ENCODE assay signal across 18 cellular contexts in the genomic region with DNA sequence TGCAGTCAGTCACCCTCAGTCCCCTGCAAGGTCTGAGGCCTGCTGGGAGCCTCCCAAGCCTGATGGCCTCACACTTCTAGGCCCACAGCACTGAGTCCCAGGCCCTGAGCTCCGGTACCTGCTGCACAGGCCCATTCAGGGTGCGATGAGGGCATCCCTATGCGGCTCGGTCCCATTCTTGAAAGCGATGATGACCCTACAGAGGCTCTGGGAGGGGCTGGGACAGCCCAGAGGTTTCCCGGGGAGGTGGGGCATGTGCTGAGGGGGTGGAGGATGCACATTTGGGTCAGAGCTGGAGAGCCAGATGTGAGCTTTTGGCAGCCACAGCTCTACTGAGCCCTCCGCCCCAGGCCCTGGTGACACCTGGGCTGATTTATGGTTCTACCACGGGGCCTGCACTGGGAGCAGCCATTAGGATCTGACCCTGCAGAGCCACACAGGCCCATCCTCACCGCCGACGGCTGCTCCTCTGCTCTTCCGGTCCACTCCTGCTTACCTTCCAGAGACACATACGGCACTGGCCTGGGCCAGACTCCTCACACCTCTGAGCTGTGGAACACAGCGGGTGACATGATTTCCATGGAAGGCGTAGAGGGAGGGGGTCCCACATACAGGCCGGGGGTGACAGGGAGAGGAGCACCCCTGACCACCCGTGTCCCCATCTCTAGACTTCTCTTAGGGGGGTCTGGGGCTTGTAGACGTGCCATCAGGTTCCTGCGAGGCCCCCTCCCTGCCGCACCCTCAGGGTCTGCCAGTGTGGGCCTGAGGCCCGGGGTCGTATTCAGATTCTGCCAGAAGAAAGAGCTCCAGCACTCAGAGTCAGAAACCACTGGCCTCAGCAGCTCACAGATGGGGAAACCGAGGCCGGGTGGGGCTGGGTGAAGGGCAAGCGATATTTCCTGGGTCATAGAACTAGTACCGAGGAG.
"Had no signal": no experiment of that assay in that cellular context is flagged by ENCODE, and none has a peak within 500 bp of the region (broad histone marks: within the 10 kb centered on the region; RNA-seq: fewer than 3 reads in every experiment).

No MANE protein-coding gene starts in this region.

- H3K4me3 Mint-ChIP-seq: activated CD8-positive, alpha-beta memory T cell treated with anti-CD3 and anti-CD28 coated beads, Interleukin-2, amount 10 ng/mL, durations not matched to agents 7 days and 5 days; mesothelial cell of epicardium; type B pancreatic cell had no signal

- H3K9me3 Mint-ChIP-seq: mesothelial cell of epicardium, type B pancreatic cell had no signal

- H3K9ac ChIP-seq: parathyroid adenoma had no signal

- FAIRE-seq: frontal cortex had no signal

- H3K27ac ChIP-seq: cardiac muscle cell, epithelial cell of prostate, parathyroid adenoma, VCaP had no signal

- H3K27me3 Mint-ChIP-seq: type B pancreatic cell had no signal

- H3K4me3 ChIP-seq: cardiac muscle cell had no signal

- H3K4me1 Mint-ChIP-seq: activated CD8-positive, alpha-beta memory T cell treated with anti-CD3 and anti-CD28 coated beads, Interleukin-2, amount 10 ng/mL, durations not matched to agents 7 days and 5 days had no signal

- H3K36me3 ChIP-seq: cardiac muscle cell had no signal

- H3K27ac Mint-ChIP-seq: activated CD8-positive, alpha-beta memory T cell treated with anti-CD3 and anti-CD28 coated beads, Interleukin-2, amount 10 ng/mL, durations not matched to agents 7 days and 5 days; mesothelial cell of epicardium; type B pancreatic cell had no signal

- ATAC-seq: activated CD8-positive, alpha-beta memory T cell treated with anti-CD3 and anti-CD28 coated beads, Interleukin-2, amount 10 ng/mL, durations not matched to agents 7 days and 5 days had no signal

- H3K4me1 ChIP-seq: parathyroid adenoma had no signal

- DNase-seq: activated CD4-positive, alpha-beta T cell treated with anti-CD3 and anti-CD28 coated beads for 1 hour; activated CD4-positive, alpha-beta T cell treated with anti-CD3 and anti-CD28 coated beads, Interleukin-2, amount 50 U/mL, for 48 hours; activated CD8-positive, alpha-beta memory T cell treated with anti-CD3 and anti-CD28 coated beads, Interleukin-2, amount 10 ng/mL, durations not matched to agents 7 days and 5 days; activated effector memory CD4-positive, alpha-beta T cell treated with Interleukin-2 at 50 U/mL for 16 hours; activated naive CD4-positive, alpha-beta T cell treated with anti-CD3 and anti-CD28 coated beads, Interleukin-2, amount 50 U/mL, for 16 hours; activated T-cell treated with anti-CD3 and anti-CD28 coated beads, Interleukin-2, amount 50 U/mL, for 1 hour; head of caudate nucleus; stimulated activated CD4-positive, alpha-beta T cell treated with anti-CD3 and anti-CD28 coated beads, Interleukin-2, amount 100 ng/mL, for 48 hours; stimulated activated naive CD4-positive, alpha-beta T cell; T-helper 1 cell; T1000 had no signal
